1 cellular context compared by ENCODE assay signal in the genomic region with DNA sequence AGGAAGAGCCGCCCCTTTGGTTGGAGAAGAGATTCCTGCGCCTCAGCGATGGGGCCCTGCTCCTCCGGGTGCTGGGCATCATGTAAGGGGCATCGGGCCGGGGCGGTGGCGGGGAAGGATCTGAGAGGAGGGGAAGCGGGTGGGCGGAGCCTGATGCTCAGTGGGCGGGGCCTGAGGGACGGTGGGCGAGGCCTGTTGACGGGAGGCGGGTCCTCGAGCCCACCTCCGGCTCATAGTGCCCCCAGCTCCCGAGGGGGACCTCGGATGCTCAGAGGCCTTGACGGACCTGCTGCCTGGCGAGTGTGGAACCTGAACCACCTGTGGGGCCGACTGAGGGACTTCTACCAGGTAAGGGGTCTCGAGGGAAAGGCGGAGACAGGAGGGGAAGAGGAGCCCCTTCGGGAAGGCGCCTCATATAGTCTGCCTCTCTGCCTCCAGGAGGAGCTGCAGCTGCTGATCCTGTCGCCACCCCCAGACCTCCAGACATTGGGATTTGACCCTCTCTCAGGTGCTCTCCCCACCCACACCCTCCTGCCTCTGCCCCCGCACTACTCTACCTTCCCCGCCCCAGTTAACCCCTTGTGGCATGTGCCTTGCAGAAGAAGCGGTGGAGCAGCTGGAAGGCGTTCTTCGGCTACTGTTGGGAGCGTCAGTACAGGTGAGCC.
A peak's percentile ranks its signal among the peaks of the same experiment; 100 is the strongest.
TF ChIP-seq lines count a peak whose summit lies in the region.

No MANE protein-coding gene starts in this region.

TF ChIP-seq in K562, 482 proteins besides CTCF, POLR2A, EP300 and RAD21 (continued from another document and continues in another):
- TF ChIP-seq, protein P1, sequence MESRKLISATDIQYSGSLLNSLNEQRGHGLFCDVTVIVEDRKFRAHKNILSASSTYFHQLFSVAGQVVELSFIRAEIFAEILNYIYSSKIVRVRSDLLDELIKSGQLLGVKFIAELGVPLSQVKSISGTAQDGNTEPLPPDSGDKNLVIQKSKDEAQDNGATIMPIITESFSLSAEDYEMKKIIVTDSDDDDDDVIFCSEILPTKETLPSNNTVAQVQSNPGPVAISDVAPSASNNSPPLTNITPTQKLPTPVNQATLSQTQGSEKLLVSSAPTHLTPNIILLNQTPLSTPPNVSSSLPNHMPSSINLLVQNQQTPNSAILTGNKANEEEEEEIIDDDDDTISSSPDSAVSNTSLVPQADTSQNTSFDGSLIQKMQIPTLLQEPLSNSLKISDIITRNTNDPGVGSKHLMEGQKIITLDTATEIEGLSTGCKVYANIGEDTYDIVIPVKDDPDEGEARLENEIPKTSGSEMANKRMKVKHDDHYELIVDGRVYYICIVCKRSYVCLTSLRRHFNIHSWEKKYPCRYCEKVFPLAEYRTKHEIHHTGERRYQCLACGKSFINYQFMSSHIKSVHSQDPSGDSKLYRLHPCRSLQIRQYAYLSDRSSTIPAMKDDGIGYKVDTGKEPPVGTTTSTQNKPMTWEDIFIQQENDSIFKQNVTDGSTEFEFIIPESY (CRISPR knock-in tag; IDR thresholded peaks at IDR 0.05): peak; percentile 50; the same call in 1 of the 2 replicates
- TF ChIP-seq THRAP3 (IDR thresholded peaks at IDR 0.05; ENCODE audit: borderline replicate concordance): no peak
- TF ChIP-seq POLR2B (IDR thresholded peaks at IDR 0.05; ENCODE audit: low read depth, partially characterized antibody): no peak
- TF ChIP-seq, protein P2, sequence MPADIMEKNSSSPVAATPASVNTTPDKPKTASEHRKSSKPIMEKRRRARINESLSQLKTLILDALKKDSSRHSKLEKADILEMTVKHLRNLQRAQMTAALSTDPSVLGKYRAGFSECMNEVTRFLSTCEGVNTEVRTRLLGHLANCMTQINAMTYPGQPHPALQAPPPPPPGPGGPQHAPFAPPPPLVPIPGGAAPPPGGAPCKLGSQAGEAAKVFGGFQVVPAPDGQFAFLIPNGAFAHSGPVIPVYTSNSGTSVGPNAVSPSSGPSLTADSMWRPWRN (IDR thresholded peaks at IDR 0.05; ENCODE audit: low read depth): no peak
- TF ChIP-seq CBFB (CRISPR knock-in tag; IDR thresholded peaks at IDR 0.05): no peak
- TF ChIP-seq ZNF551 (CRISPR knock-in tag; IDR thresholded peaks at IDR 0.05): no peak
- no peak for TF ChIP-seq BMI1 (IDR thresholded peaks at IDR 0.05; ENCODE audit: low read length)
- TF ChIP-seq SP1 (CRISPR knock-in tag; IDR thresholded peaks at IDR 0.05): peak; percentile 36; the same call in 1 of the 2 replicates
- TF ChIP-seq MIER1 (IDR thresholded peaks at IDR 0.05; ENCODE audit: low read depth): no peak
- TF ChIP-seq ZC3H11A (IDR thresholded peaks at IDR 0.05; ENCODE audit: low read depth, low read length): no peak
- no peak for TF ChIP-seq SRSF3 (IDR thresholded peaks at IDR 0.05; ENCODE audit: insufficient read depth, low read length)
- TF ChIP-seq, protein P3, sequence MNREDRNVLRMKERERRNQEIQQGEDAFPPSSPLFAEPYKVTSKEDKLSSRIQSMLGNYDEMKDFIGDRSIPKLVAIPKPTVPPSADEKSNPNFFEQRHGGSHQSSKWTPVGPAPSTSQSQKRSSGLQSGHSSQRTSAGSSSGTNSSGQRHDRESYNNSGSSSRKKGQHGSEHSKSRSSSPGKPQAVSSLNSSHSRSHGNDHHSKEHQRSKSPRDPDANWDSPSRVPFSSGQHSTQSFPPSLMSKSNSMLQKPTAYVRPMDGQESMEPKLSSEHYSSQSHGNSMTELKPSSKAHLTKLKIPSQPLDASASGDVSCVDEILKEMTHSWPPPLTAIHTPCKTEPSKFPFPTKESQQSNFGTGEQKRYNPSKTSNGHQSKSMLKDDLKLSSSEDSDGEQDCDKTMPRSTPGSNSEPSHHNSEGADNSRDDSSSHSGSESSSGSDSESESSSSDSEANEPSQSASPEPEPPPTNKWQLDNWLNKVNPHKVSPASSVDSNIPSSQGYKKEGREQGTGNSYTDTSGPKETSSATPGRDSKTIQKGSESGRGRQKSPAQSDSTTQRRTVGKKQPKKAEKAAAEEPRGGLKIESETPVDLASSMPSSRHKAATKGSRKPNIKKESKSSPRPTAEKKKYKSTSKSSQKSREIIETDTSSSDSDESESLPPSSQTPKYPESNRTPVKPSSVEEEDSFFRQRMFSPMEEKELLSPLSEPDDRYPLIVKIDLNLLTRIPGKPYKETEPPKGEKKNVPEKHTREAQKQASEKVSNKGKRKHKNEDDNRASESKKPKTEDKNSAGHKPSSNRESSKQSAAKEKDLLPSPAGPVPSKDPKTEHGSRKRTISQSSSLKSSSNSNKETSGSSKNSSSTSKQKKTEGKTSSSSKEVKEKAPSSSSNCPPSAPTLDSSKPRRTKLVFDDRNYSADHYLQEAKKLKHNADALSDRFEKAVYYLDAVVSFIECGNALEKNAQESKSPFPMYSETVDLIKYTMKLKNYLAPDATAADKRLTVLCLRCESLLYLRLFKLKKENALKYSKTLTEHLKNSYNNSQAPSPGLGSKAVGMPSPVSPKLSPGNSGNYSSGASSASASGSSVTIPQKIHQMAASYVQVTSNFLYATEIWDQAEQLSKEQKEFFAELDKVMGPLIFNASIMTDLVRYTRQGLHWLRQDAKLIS (CRISPR knock-in tag; IDR thresholded peaks at IDR 0.05): no peak
- TF ChIP-seq, protein P4, sequence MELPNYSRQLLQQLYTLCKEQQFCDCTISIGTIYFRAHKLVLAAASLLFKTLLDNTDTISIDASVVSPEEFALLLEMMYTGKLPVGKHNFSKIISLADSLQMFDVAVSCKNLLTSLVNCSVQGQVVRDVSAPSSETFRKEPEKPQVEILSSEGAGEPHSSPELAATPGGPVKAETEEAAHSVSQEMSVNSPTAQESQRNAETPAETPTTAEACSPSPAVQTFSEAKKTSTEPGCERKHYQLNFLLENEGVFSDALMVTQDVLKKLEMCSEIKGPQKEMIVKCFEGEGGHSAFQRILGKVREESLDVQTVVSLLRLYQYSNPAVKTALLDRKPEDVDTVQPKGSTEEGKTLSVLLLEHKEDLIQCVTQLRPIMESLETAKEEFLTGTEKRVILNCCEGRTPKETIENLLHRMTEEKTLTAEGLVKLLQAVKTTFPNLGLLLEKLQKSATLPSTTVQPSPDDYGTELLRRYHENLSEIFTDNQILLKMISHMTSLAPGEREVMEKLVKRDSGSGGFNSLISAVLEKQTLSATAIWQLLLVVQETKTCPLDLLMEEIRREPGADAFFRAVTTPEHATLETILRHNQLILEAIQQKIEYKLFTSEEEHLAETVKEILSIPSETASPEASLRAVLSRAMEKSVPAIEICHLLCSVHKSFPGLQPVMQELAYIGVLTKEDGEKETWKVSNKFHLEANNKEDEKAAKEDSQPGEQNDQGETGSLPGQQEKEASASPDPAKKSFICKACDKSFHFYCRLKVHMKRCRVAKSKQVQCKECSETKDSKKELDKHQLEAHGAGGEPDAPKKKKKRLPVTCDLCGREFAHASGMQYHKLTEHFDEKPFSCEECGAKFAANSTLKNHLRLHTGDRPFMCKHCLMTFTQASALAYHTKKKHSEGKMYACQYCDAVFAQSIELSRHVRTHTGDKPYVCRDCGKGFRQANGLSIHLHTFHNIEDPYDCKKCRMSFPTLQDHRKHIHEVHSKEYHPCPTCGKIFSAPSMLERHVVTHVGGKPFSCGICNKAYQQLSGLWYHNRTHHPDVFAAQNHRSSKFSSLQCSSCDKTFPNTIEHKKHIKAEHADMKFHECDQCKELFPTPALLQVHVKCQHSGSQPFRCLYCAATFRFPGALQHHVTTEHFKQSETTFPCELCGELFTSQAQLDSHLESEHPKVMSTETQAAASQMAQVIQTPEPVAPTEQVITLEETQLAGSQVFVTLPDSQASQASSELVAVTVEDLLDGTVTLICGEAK (IDR thresholded peaks at IDR 0.05): no peak
- TF ChIP-seq, protein P4 (CRISPR knock-in tag; IDR thresholded peaks at IDR 0.05): no peak
- TF ChIP-seq, protein P5, sequence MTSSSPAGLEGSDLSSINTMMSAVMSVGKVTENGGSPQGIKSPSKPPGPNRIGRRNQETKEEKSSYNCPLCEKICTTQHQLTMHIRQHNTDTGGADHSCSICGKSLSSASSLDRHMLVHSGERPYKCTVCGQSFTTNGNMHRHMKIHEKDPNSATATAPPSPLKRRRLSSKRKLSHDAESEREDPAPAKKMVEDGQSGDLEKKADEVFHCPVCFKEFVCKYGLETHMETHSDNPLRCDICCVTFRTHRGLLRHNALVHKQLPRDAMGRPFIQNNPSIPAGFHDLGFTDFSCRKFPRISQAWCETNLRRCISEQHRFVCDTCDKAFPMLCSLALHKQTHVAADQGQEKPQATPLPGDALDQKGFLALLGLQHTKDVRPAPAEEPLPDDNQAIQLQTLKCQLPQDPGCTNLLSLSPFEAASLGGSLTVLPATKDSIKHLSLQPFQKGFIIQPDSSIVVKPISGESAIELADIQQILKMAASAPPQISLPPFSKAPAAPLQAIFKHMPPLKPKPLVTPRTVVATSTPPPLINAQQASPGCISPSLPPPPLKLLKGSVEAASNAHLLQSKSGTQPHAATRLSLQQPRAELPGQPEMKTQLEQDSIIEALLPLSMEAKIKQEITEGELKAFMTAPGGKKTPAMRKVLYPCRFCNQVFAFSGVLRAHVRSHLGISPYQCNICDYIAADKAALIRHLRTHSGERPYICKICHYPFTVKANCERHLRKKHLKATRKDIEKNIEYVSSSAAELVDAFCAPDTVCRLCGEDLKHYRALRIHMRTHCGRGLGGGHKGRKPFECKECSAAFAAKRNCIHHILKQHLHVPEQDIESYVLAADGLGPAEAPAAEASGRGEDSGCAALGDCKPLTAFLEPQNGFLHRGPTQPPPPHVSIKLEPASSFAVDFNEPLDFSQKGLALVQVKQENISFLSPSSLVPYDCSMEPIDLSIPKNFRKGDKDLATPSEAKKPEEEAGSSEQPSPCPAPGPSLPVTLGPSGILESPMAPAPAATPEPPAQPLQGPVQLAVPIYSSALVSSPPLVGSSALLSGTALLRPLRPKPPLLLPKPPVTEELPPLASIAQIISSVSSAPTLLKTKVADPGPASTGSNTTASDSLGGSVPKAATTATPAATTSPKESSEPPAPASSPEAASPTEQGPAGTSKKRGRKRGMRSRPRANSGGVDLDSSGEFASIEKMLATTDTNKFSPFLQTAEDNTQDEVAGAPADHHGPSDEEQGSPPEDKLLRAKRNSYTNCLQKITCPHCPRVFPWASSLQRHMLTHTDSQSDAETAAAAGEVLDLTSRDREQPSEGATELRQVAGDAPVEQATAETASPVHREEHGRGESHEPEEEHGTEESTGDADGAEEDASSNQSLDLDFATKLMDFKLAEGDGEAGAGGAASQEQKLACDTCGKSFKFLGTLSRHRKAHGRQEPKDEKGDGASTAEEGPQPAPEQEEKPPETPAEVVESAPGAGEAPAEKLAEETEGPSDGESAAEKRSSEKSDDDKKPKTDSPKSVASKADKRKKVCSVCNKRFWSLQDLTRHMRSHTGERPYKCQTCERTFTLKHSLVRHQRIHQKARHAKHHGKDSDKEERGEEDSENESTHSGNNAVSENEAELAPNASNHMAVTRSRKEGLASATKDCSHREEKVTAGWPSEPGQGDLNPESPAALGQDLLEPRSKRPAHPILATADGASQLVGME (CRISPR knock-in tag; IDR thresholded peaks at IDR 0.05): no peak
- no peak for TF ChIP-seq ZNF766 (CRISPR knock-in tag; conservative IDR thresholded peaks at IDR 0.05)
- no peak for TF ChIP-seq U2AF1 (optimal IDR thresholded peaks at IDR 0.05; ENCODE audit: low read depth, low read length)
- TF ChIP-seq, protein P6, sequence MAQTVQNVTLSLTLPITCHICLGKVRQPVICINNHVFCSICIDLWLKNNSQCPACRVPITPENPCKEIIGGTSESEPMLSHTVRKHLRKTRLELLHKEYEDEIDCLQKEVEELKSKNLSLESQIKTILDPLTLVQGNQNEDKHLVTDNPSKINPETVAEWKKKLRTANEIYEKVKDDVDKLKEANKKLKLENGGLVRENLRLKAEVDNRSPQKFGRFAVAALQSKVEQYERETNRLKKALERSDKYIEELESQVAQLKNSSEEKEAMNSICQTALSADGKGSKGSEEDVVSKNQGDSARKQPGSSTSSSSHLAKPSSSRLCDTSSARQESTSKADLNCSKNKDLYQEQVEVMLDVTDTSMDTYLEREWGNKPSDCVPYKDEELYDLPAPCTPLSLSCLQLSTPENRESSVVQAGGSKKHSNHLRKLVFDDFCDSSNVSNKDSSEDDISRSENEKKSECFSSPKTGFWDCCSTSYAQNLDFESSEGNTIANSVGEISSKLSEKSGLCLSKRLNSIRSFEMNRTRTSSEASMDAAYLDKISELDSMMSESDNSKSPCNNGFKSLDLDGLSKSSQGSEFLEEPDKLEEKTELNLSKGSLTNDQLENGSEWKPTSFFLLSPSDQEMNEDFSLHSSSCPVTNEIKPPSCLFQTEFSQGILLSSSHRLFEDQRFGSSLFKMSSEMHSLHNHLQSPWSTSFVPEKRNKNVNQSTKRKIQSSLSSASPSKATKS (CRISPR knock-in tag; IDR thresholded peaks at IDR 0.05): no peak
- peak; percentile 49; the same call in 1 of the 2 replicates for TF ChIP-seq ZBTB7A (IDR thresholded peaks at IDR 0.05; ENCODE audit: borderline replicate concordance, control insufficient read depth, low read depth, low read length)
- no peak for TF ChIP-seq ZNF717 (CRISPR knock-in tag; IDR thresholded peaks at IDR 0.05)
- TF ChIP-seq, protein P7, sequence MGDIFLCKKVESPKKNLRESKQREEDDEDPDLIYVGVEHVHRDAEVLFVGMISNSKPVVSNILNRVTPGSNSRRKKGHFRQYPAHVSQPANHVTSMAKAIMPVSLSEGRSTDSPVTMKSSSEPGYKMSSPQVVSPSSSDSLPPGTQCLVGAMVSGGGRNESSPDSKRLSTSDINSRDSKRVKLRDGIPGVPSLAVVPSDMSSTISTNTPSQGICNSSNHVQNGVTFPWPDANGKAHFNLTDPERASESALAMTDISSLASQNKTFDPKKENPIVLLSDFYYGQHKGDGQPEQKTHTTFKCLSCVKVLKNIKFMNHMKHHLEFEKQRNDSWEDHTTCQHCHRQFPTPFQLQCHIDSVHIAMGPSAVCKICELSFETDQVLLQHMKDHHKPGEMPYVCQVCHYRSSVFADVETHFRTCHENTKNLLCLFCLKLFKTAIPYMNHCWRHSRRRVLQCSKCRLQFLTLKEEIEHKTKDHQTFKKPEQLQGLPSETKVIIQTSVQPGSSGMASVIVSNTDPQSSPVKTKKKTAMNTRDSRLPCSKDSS (IDR thresholded peaks at IDR 0.05; ENCODE audit: low read depth, partially characterized antibody): no peak
